Comparison of ENCODE assay signal across 1 cellular context in the genomic region with DNA sequence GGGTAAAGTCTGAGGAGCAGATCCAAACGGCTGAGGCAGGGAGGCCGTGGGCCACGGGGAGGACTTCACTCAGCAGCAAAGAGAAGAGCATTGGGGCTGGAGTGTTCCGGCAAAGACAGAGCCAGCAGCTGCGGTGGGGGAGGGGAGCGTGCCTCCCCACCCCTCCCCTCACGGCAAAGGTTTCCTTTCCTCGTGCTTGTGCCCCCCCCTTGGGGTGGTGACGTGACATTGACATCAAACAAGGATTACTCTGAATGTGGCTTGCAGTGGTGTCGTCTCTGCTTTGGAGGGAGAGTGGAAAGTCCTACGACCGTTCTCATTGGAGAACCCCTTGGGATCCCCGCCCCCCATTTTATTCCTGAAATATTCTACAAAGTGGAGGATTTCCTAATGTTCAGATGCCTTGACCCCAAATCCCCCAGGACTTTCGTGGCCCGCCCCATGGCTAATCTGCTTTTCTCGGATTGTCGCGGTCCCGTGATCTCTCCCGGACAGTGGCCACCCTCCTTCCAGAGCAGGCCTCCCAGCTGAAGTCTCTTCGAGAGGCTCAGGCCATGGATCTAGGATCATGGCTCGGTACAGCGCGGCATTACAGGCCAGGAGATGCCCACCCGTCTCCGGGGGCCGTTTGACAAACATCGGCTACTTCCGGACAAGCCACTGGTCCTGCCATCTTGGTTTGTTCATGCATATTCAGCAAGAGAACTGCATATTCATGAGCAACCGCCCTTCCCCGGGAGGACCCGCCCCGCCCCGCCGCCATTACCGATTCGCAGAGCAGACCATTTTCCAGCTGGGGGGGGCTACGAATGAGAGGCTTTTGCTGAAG.
TF ChIP-seq lines count a peak whose summit lies in the region.

No MANE protein-coding gene starts in this region.

TF ChIP-seq in K562, 482 proteins besides CTCF, POLR2A, EP300 and RAD21 (continued from another document and continues in another):
- TF ChIP-seq, protein P1, sequence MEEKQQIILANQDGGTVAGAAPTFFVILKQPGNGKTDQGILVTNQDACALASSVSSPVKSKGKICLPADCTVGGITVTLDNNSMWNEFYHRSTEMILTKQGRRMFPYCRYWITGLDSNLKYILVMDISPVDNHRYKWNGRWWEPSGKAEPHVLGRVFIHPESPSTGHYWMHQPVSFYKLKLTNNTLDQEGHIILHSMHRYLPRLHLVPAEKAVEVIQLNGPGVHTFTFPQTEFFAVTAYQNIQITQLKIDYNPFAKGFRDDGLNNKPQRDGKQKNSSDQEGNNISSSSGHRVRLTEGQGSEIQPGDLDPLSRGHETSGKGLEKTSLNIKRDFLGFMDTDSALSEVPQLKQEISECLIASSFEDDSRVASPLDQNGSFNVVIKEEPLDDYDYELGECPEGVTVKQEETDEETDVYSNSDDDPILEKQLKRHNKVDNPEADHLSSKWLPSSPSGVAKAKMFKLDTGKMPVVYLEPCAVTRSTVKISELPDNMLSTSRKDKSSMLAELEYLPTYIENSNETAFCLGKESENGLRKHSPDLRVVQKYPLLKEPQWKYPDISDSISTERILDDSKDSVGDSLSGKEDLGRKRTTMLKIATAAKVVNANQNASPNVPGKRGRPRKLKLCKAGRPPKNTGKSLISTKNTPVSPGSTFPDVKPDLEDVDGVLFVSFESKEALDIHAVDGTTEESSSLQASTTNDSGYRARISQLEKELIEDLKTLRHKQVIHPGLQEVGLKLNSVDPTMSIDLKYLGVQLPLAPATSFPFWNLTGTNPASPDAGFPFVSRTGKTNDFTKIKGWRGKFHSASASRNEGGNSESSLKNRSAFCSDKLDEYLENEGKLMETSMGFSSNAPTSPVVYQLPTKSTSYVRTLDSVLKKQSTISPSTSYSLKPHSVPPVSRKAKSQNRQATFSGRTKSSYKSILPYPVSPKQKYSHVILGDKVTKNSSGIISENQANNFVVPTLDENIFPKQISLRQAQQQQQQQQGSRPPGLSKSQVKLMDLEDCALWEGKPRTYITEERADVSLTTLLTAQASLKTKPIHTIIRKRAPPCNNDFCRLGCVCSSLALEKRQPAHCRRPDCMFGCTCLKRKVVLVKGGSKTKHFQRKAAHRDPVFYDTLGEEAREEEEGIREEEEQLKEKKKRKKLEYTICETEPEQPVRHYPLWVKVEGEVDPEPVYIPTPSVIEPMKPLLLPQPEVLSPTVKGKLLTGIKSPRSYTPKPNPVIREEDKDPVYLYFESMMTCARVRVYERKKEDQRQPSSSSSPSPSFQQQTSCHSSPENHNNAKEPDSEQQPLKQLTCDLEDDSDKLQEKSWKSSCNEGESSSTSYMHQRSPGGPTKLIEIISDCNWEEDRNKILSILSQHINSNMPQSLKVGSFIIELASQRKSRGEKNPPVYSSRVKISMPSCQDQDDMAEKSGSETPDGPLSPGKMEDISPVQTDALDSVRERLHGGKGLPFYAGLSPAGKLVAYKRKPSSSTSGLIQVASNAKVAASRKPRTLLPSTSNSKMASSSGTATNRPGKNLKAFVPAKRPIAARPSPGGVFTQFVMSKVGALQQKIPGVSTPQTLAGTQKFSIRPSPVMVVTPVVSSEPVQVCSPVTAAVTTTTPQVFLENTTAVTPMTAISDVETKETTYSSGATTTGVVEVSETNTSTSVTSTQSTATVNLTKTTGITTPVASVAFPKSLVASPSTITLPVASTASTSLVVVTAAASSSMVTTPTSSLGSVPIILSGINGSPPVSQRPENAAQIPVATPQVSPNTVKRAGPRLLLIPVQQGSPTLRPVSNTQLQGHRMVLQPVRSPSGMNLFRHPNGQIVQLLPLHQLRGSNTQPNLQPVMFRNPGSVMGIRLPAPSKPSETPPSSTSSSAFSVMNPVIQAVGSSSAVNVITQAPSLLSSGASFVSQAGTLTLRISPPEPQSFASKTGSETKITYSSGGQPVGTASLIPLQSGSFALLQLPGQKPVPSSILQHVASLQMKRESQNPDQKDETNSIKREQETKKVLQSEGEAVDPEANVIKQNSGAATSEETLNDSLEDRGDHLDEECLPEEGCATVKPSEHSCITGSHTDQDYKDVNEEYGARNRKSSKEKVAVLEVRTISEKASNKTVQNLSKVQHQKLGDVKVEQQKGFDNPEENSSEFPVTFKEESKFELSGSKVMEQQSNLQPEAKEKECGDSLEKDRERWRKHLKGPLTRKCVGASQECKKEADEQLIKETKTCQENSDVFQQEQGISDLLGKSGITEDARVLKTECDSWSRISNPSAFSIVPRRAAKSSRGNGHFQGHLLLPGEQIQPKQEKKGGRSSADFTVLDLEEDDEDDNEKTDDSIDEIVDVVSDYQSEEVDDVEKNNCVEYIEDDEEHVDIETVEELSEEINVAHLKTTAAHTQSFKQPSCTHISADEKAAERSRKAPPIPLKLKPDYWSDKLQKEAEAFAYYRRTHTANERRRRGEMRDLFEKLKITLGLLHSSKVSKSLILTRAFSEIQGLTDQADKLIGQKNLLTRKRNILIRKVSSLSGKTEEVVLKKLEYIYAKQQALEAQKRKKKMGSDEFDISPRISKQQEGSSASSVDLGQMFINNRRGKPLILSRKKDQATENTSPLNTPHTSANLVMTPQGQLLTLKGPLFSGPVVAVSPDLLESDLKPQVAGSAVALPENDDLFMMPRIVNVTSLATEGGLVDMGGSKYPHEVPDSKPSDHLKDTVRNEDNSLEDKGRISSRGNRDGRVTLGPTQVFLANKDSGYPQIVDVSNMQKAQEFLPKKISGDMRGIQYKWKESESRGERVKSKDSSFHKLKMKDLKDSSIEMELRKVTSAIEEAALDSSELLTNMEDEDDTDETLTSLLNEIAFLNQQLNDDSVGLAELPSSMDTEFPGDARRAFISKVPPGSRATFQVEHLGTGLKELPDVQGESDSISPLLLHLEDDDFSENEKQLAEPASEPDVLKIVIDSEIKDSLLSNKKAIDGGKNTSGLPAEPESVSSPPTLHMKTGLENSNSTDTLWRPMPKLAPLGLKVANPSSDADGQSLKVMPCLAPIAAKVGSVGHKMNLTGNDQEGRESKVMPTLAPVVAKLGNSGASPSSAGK (IDR thresholded peaks at IDR 0.05): peak; percentile 71
- no peak for TF ChIP-seq ZNF143 (CRISPR knock-in tag; IDR thresholded peaks at IDR 0.05)
- TF ChIP-seq ZBTB17 (CRISPR knock-in tag; IDR thresholded peaks at IDR 0.05): no peak
- 0 out of 2 replicates have a peak, but pooled peaks have one; percentile 37 for TF ChIP-seq MTA3 (IDR thresholded peaks at IDR 0.05; ENCODE audit: borderline replicate concordance)
- TF ChIP-seq KLF1 (tag; IDR thresholded peaks at IDR 0.05): no peak
- TF ChIP-seq XRCC5 (IDR thresholded peaks at IDR 0.05; ENCODE audit: low read depth, low read length): 0 out of 2 replicates have a peak, but pooled peaks have one; percentile 25
- TF ChIP-seq, protein P2, sequence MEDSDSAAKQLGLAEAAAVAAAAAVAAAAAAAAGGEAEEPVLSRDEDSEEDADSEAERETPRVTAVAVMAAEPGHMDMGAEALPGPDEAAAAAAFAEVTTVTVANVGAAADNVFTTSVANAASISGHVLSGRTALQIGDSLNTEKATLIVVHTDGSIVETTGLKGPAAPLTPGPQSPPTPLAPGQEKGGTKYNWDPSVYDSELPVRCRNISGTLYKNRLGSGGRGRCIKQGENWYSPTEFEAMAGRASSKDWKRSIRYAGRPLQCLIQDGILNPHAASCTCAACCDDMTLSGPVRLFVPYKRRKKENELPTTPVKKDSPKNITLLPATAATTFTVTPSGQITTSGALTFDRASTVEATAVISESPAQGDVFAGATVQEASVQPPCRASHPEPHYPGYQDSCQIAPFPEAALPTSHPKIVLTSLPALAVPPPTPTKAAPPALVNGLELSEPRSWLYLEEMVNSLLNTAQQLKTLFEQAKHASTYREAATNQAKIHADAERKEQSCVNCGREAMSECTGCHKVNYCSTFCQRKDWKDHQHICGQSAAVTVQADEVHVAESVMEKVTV (CRISPR knock-in tag; IDR thresholded peaks at IDR 0.05): no peak
- TF ChIP-seq, protein P3, sequence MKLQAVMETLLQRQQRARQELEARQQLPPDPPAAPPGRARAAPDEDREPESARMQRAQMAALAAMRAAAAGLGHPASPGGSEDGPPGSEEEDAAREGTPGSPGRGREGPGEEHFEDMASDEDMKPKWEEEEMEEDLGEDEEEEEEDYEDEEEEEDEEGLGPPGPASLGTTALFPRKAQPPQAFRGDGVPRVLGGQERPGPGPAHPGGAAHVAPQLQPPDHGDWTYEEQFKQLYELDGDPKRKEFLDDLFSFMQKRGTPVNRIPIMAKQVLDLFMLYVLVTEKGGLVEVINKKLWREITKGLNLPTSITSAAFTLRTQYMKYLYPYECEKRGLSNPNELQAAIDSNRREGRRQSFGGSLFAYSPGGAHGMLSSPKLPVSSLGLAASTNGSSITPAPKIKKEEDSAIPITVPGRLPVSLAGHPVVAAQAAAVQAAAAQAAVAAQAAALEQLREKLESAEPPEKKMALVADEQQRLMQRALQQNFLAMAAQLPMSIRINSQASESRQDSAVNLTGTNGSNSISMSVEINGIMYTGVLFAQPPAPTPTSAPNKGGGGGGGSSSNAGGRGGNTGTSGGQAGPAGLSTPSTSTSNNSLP (IDR thresholded peaks at IDR 0.05; ENCODE audit: borderline replicate concordance, low read depth, low read length): no peak
- no peak for TF ChIP-seq ADNP (tag; IDR thresholded peaks at IDR 0.05)
- TF ChIP-seq, protein P4, sequence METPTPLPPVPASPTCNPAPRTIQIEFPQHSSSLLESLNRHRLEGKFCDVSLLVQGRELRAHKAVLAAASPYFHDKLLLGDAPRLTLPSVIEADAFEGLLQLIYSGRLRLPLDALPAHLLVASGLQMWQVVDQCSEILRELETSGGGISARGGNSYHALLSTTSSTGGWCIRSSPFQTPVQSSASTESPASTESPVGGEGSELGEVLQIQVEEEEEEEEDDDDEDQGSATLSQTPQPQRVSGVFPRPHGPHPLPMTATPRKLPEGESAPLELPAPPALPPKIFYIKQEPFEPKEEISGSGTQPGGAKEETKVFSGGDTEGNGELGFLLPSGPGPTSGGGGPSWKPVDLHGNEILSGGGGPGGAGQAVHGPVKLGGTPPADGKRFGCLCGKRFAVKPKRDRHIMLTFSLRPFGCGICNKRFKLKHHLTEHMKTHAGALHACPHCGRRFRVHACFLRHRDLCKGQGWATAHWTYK (CRISPR knock-in tag; IDR thresholded peaks at IDR 0.05): 0 out of 2 replicates have a peak, but pooled peaks have one; percentile 40
- no peak for TF ChIP-seq SETDB1 (IDR thresholded peaks at IDR 0.05; ENCODE audit: low read length)
- no peak for TF ChIP-seq DPF2 (IDR thresholded peaks at IDR 0.05)
- TF ChIP-seq NCOA2 (IDR thresholded peaks at IDR 0.05; ENCODE audit: partially characterized antibody in 2 of 2): no peak
- TF ChIP-seq CBX2 (IDR thresholded peaks at IDR 0.05; ENCODE audit: insufficient read depth, low read length, poor library complexity, severe bottlenecking): no peak
- no peak for TF ChIP-seq GABPB1 (CRISPR knock-in tag; IDR thresholded peaks at IDR 0.05)
- TF ChIP-seq PRMT5 (CRISPR knock-in tag; IDR thresholded peaks at IDR 0.05): no peak
- TF ChIP-seq SREBF1 (IDR thresholded peaks at IDR 0.05; ENCODE audit: borderline replicate concordance, low read depth, low read length): 0 out of 2 replicates have a peak, but pooled peaks have one; percentile 63
- TF ChIP-seq, protein P5, sequence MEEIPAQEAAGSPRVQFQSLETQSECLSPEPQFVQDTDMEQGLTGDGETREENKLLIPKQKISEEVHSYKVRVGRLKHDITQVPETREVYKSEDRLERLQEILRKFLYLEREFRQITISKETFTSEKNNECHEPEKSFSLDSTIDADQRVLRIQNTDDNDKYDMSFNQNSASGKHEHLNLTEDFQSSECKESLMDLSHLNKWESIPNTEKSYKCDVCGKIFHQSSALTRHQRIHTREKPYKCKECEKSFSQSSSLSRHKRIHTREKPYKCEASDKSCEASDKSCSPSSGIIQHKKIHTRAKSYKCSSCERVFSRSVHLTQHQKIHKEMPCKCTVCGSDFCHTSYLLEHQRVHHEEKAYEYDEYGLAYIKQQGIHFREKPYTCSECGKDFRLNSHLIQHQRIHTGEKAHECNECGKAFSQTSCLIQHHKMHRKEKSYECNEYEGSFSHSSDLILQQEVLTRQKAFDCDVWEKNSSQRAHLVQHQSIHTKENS (CRISPR knock-in tag; IDR thresholded peaks at IDR 0.05): no peak
- TF ChIP-seq ZFPM2 (CRISPR knock-in tag; IDR thresholded peaks at IDR 0.05): no peak
- no peak for TF ChIP-seq ZFP1 (CRISPR knock-in tag; IDR thresholded peaks at IDR 0.05)
- TF ChIP-seq, protein P6, sequence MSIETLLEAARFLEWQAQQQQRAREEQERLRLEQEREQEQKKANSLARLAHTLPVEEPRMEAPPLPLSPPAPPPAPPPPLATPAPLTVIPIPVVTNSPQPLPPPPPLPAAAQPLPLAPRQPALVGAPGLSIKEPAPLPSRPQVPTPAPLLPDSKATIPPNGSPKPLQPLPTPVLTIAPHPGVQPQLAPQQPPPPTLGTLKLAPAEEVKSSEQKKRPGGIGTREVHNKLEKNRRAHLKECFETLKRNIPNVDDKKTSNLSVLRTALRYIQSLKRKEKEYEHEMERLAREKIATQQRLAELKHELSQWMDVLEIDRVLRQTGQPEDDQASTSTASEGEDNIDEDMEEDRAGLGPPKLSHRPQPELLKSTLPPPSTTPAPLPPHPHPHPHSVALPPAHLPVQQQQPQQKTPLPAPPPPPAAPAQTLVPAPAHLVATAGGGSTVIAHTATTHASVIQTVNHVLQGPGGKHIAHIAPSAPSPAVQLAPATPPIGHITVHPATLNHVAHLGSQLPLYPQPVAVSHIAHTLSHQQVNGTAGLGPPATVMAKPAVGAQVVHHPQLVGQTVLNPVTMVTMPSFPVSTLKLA (conservative IDR thresholded peaks at IDR 0.05): peak; percentile 85 to 90
- TF ChIP-seq, protein P7, sequence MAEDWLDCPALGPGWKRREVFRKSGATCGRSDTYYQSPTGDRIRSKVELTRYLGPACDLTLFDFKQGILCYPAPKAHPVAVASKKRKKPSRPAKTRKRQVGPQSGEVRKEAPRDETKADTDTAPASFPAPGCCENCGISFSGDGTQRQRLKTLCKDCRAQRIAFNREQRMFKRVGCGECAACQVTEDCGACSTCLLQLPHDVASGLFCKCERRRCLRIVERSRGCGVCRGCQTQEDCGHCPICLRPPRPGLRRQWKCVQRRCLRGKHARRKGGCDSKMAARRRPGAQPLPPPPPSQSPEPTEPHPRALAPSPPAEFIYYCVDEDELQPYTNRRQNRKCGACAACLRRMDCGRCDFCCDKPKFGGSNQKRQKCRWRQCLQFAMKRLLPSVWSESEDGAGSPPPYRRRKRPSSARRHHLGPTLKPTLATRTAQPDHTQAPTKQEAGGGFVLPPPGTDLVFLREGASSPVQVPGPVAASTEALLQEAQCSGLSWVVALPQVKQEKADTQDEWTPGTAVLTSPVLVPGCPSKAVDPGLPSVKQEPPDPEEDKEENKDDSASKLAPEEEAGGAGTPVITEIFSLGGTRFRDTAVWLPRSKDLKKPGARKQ (CRISPR knock-in tag; IDR thresholded peaks at IDR 0.05): no peak
- TF ChIP-seq MBD2 (IDR thresholded peaks at IDR 0.05; ENCODE audit: borderline replicate concordance, low read depth): no peak
- no peak for TF ChIP-seq HNRNPK (IDR thresholded peaks at IDR 0.05; ENCODE audit: low read depth, low read length, poor library complexity, severe bottlenecking)
- TF ChIP-seq SRSF9 (IDR thresholded peaks at IDR 0.05; ENCODE audit: borderline replicate concordance, low read depth, low read length): no peak
- no peak for TF ChIP-seq HNRNPH1 (optimal IDR thresholded peaks at IDR 0.05; ENCODE audit: low read depth, low read length)
- no peak for TF ChIP-seq FOS (IDR thresholded peaks at IDR 0.05; ENCODE audit: extremely low read depth, insufficient read length)
